1 cellular context compared by ENCODE assay signal in genomic region chr5:157106668-157107461, GRCh38.
TF ChIP-seq lines count a peak whose summit lies in the region.

No MANE protein-coding gene starts in this region.

TF ChIP-seq in SK-N-SH, 30 proteins besides CTCF, POLR2A, EP300 and RAD21 (continued from another document):
- TF ChIP-seq, protein P1, sequence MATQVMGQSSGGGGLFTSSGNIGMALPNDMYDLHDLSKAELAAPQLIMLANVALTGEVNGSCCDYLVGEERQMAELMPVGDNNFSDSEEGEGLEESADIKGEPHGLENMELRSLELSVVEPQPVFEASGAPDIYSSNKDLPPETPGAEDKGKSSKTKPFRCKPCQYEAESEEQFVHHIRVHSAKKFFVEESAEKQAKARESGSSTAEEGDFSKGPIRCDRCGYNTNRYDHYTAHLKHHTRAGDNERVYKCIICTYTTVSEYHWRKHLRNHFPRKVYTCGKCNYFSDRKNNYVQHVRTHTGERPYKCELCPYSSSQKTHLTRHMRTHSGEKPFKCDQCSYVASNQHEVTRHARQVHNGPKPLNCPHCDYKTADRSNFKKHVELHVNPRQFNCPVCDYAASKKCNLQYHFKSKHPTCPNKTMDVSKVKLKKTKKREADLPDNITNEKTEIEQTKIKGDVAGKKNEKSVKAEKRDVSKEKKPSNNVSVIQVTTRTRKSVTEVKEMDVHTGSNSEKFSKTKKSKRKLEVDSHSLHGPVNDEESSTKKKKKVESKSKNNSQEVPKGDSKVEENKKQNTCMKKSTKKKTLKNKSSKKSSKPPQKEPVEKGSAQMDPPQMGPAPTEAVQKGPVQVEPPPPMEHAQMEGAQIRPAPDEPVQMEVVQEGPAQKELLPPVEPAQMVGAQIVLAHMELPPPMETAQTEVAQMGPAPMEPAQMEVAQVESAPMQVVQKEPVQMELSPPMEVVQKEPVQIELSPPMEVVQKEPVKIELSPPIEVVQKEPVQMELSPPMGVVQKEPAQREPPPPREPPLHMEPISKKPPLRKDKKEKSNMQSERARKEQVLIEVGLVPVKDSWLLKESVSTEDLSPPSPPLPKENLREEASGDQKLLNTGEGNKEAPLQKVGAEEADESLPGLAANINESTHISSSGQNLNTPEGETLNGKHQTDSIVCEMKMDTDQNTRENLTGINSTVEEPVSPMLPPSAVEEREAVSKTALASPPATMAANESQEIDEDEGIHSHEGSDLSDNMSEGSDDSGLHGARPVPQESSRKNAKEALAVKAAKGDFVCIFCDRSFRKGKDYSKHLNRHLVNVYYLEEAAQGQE (IDR thresholded peaks at IDR 0.05; ENCODE audit: low read depth, low read length): no peak
- TF ChIP-seq GABPA (IDR thresholded peaks at IDR 0.05; ENCODE audit: low read depth) (no peak), TAF1 (IDR thresholded peaks at IDR 0.05; ENCODE audit: borderline replicate concordance, low read depth, low read length) (no peak), PBX3 (IDR thresholded peaks at IDR 0.05) (no peak), NFIC (IDR thresholded peaks at IDR 0.05; ENCODE audit: borderline replicate concordance) (no peak), SMC3 (IDR thresholded peaks at IDR 0.05; ENCODE audit: low read depth, low read length) (no peak), MXI1 (IDR thresholded peaks at IDR 0.05; ENCODE audit: low read depth, low read length) (no peak), MAX (IDR thresholded peaks at IDR 0.05; ENCODE audit: low read depth) (no peak), RFX5 (IDR thresholded peaks at IDR 0.05; ENCODE audit: low read length) (no peak), NRF1 (IDR thresholded peaks at IDR 0.05; ENCODE audit: low read depth, low read length) (no peak), SIN3A (IDR thresholded peaks at IDR 0.05; ENCODE audit: borderline replicate concordance, low read depth, low read length) (no peak), JUND (IDR thresholded peaks at IDR 0.05) (no peak), FOXJ3 (CRISPR knock-in tag; IDR thresholded peaks at IDR 0.05) (no peak), TEAD4 (IDR thresholded peaks at IDR 0.05; ENCODE audit: borderline replicate concordance, insufficient read depth) (no peak), POLR2AphosphoS5 (IDR thresholded peaks at IDR 0.05; ENCODE audit: low read depth, low read length) (no peak), FOSL2 (IDR thresholded peaks at IDR 0.05; ENCODE audit: borderline replicate concordance, low read depth) (no peak)
- TF ChIP-seq, protein P2, sequence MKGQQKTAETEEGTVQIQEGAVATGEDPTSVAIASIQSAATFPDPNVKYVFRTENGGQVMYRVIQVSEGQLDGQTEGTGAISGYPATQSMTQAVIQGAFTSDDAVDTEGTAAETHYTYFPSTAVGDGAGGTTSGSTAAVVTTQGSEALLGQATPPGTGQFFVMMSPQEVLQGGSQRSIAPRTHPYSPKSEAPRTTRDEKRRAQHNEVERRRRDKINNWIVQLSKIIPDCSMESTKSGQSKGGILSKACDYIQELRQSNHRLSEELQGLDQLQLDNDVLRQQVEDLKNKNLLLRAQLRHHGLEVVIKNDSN (IDR thresholded peaks at IDR 0.05; ENCODE audit: borderline replicate concordance, low read depth): no peak
- TF ChIP-seq, protein P3, sequence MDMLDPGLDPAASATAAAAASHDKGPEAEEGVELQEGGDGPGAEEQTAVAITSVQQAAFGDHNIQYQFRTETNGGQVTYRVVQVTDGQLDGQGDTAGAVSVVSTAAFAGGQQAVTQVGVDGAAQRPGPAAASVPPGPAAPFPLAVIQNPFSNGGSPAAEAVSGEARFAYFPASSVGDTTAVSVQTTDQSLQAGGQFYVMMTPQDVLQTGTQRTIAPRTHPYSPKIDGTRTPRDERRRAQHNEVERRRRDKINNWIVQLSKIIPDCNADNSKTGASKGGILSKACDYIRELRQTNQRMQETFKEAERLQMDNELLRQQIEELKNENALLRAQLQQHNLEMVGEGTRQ (IDR thresholded peaks at IDR 0.05; ENCODE audit: borderline replicate concordance, low read depth, low read length): no peak
